Comparison of ENCODE assay signal across 9 cellular contexts in the genomic region with DNA sequence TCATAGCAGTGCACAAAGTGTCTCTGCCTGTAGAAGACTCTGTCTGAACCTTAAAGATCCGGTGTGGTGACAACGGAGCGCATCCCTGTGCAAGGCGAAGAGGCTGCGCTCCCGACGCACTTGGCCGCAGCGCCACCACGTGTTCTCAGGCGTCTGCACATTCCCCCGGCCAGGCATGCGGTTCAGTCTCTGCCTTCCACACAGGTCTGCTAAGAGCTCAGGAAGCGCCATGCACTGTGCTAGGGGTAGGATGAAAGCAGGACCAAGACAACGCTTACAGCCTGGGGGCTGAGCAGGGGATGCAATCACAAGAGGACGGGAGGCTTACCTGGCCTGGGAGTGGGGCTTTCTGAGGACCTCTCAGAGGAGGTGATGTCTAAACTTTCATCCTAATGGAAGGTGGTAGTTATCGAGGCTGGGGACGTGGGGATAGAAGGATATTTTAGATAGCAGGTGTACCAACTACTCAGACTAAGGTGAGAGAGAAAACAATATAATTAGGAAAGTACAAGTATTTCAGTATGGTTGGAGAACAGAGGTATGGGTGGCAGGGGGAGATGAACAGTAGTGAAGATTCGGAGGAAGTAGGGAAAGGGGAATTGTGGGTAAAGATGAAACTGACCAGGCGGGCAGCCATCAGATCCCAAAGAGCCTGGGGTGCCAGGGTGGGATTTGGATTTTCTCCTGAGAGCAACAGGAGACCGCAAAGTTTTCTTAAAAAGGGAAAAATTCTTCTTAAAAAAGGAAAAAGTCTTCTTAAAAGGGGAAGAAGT. TPM values are rescaled to one million over a fixed set of nuclear protein-coding genes. Genes with fewer than 3 reads are reported as not detected.
DNase-seq lines count a peak whose midpoint lies in the region; ATAC-seq and TF ChIP-seq lines count a peak whose summit lies in the region.
"Had no signal": no experiment of that assay in that cellular context is flagged by ENCODE, and none has a peak within 500 bp of the region (broad histone marks: within the 10 kb centered on the region; RNA-seq: fewer than 3 reads in every experiment).

No MANE protein-coding gene starts in this region.

- H2BK120ac ChIP-seq in mesenchymal stem cell (ENCODE audit: low read depth, low read length): no peak overlapping the region

- H3K36me3 Mint-ChIP-seq in activated CD4-positive, alpha-beta memory T cell treated with anti-CD3 and anti-CD28 coated beads, Interleukin-2, amount 10 ng/mL, durations not matched to agents 7 days and 5 days (ENCODE audit: low read depth): peaks cover 2% of the 10 kb centered on the region

- peak overlapping the region; percentile 62 for H3K4me3 Mint-ChIP-seq in activated CD4-positive, alpha-beta memory T cell treated with anti-CD3 and anti-CD28 coated beads, Interleukin-2, amount 10 ng/mL, durations not matched to agents 7 days and 5 days

- H3K27ac Mint-ChIP-seq in activated CD4-positive, alpha-beta memory T cell treated with anti-CD3 and anti-CD28 coated beads, Interleukin-2, amount 10 ng/mL, durations not matched to agents 7 days and 5 days: peak overlapping the region; percentile 64

- no peak overlapping the region for H3K14ac ChIP-seq in mesenchymal stem cell (ENCODE audit: low read length in 2 of 2)

- H3K9me3 ChIP-seq in mesenchymal stem cell (ENCODE audit: control insufficient read depth, low read length): no peaks in the 10 kb centered on the region

- no peak overlapping the region for H4K91ac ChIP-seq in mesenchymal stem cell (ENCODE audit: low read length)

- peaks cover 43% of the 10 kb centered on the region for H3K4me1 Mint-ChIP-seq in activated CD4-positive, alpha-beta memory T cell treated with anti-CD3 and anti-CD28 coated beads, Interleukin-2, amount 10 ng/mL, durations not matched to agents 7 days and 5 days

- peaks cover 4% of the 10 kb centered on the region for H3K4me1 ChIP-seq in mesenchymal stem cell (ENCODE audit: control insufficient read depth, insufficient read depth, low read depth, low read length)

- H2AFZ ChIP-seq in mesenchymal stem cell (ENCODE audit: low read depth, low read length): no peak overlapping the region

- ATAC-seq in HG03469 (IDR thresholded peaks at IDR 0.05; ENCODE audit: unreplicated experiment): no peak

- DNase-seq in GM04504 (ENCODE audit: low read depth): peak; percentile 62
- peak; percentile 61 for DNase-seq in HEK293T (ENCODE audit: extremely low spot score)
- DNase-seq in NCI-H446 treated with DMSO at 0.1 percent for 48 hours (lab: John Stamatoyannopoulos, UW): peak; percentile 20
- DNase-seq in activated CD4-positive, alpha-beta memory T cell treated with anti-CD3 and anti-CD28 coated beads, Interleukin-2, amount 10 ng/mL, durations not matched to agents 7 days and 5 days: peak; percentile 88
- DNase-seq in dorsolateral prefrontal cortex: peak; percentile 19 to 84 (median 78)
- DNase-seq in mesenchymal stem cell: peak; percentile 66
- peak; percentile 61 to 74 for DNase-seq in stimulated activated CD8-positive, alpha-beta memory T cell treated with anti-CD3 and anti-CD28 coated beads, Interleukin-2, amount 100 ng/mL, for 1 hour (ENCODE audit: low read depth in 2 of 2)

- H3K9me3 Mint-ChIP-seq in activated CD4-positive, alpha-beta memory T cell treated with anti-CD3 and anti-CD28 coated beads, Interleukin-2, amount 10 ng/mL, durations not matched to agents 7 days and 5 days: peaks cover 3% of the 10 kb centered on the region

- H4K8ac ChIP-seq in mesenchymal stem cell (ENCODE audit: low read length): no peak overlapping the region

- H3K27me3 Mint-ChIP-seq in activated CD4-positive, alpha-beta memory T cell treated with anti-CD3 and anti-CD28 coated beads, Interleukin-2, amount 10 ng/mL, durations not matched to agents 7 days and 5 days: peaks cover 5% of the 10 kb centered on the region

- WGBS in mesenchymal stem cell: 17% methylated on average over 20 of the region's 21 CpGs

- H3K18ac ChIP-seq in mesenchymal stem cell (ENCODE audit: low read depth in 1 of 2, low read length in 2 of 2): peak overlapping the region in 1 of 2 experiments; percentile 46

- no peak overlapping the region for H2BK5ac ChIP-seq in mesenchymal stem cell (ENCODE audit: low read depth, low read length, poor library complexity, severe bottlenecking)

- intact Hi-C loops in dorsolateral prefrontal cortex (cut with DNase I): loop anchor here in 1 of 2 donors (5.0 to 10.0 kb wide), 3 partner anchors 148 to 838 kb away; no protein-coding TSS in a partner anchor

- CTCF ChIA-PET in HEK293T (lab: Yijun Ruan, JAX): interaction anchor here (0.5 to 1.5 kb wide), 11 partner anchors 9 to 834 kb away, joined by 3 to 5 read pairs (median 3); no protein-coding TSS in a partner anchor
- CTCF ChIA-PET in activated CD4-positive, alpha-beta memory T cell treated with anti-CD3 and anti-CD28 coated beads, Interleukin-2, amount 10 ng/mL, durations not matched to agents 7 days and 5 days (lab: Charles Lee): interaction anchor here (0.5 to 7.8 kb wide), 44 partner anchors 8 to 446 kb away, joined by 3 to 138 read pairs (median 4); a partner anchor contains a TSS

- POLR2A ChIA-PET in HEK293T (lab: Yijun Ruan, JAX): no interaction called here
- POLR2A ChIA-PET in activated CD4-positive, alpha-beta memory T cell treated with anti-CD3 and anti-CD28 coated beads, Interleukin-2, amount 10 ng/mL, durations not matched to agents 7 days and 5 days (lab: Charles Lee): interaction anchor here (0.7 to 1.5 kb wide), 7 partner anchors 43 to 288 kb away, joined by 3 to 7 read pairs (median 4); no protein-coding TSS in a partner anchor

- no peaks in the 10 kb centered on the region for H3K79me1 ChIP-seq in mesenchymal stem cell (replicated peaks; ENCODE audit: low read length, poor library complexity, severe bottlenecking)

- H3K4me3 ChIP-seq in dorsolateral prefrontal cortex: peak overlapping the region in 39 of 59 donors; percentile 2 to 54 (median 32)
- H3K4me3 ChIP-seq in mesenchymal stem cell (ENCODE audit: insufficient read depth in 1 of 2, low read depth in 1 of 2, low read length in 2 of 2): peak overlapping the region in 1 of 2 experiments; percentile 60

- no peak overlapping the region for H3K4me2 ChIP-seq in mesenchymal stem cell (ENCODE audit: low read length, poor library complexity, severe bottlenecking)

- H3K27me3 ChIP-seq in dorsolateral prefrontal cortex (peaks cover 0 to 11% (median 0%) of the 10 kb centered on the region in 45 donors), mesenchymal stem cell (ENCODE audit: control insufficient read depth in 1 of 2, insufficient read depth in 1 of 2, low read length in 2 of 2) (peaks cover 13 to 31% of the 10 kb centered on the region in 2 experiments)

- TF ChIP-seq CTCF in dorsolateral prefrontal cortex (IDR thresholded peaks at IDR 0.05 in 54 of 56, conservative IDR thresholded peaks at IDR 0.05 in 2 of 56; ENCODE audit: low read depth in 1 of 56, partially characterized antibody in 56 of 56): peak; percentile 16 to 88 (median 77)

- H3K4ac ChIP-seq in mesenchymal stem cell (ENCODE audit: low read depth in 1 of 2, low read length in 2 of 2): no peak overlapping the region

- peak overlapping the region; percentile 53 for H3K9ac ChIP-seq in mesenchymal stem cell (ENCODE audit: low read length)

- peak overlapping the region in 1 of 2 experiments; percentile 71 for H2BK12ac ChIP-seq in mesenchymal stem cell (ENCODE audit: low read length in 2 of 2)

- no peak overlapping the region for H2BK15ac ChIP-seq in mesenchymal stem cell (ENCODE audit: low read depth, poor library complexity, severe bottlenecking)

- H3K23ac ChIP-seq in mesenchymal stem cell (ENCODE audit: low read length in 2 of 2): no peak overlapping the region

- H2AK5ac ChIP-seq in mesenchymal stem cell (ENCODE audit: low read length, severe bottlenecking): no peak overlapping the region

- no peak overlapping the region for H3K27ac ChIP-seq in dorsolateral prefrontal cortex
- H3K27ac ChIP-seq in mesenchymal stem cell (ENCODE audit: low read length, poor library complexity, severe bottlenecking): no peak overlapping the region

- H3K36me3 ChIP-seq in mesenchymal stem cell (ENCODE audit: control insufficient read depth in 1 of 2, insufficient read depth in 2 of 2, low read depth in 1 of 2, low read length in 2 of 2): no peaks in the 10 kb centered on the region

TF ChIP-seq in HEK293T, 16 proteins besides CTCF, POLR2A, EP300 and RAD21:
- TF ChIP-seq ELF4 (IDR thresholded peaks at IDR 0.05) (no peak), L3MBTL2 (conservative IDR thresholded peaks at IDR 0.05) (peak; percentile 64; the same call in 1 of the 2 replicates), FOXK2 (IDR thresholded peaks at IDR 0.05) (no peak), BHLHE40 (IDR thresholded peaks at IDR 0.05; ENCODE audit: borderline replicate concordance) (no peak), ARNT (IDR thresholded peaks at IDR 0.05) (no peak), FOXM1 (IDR thresholded peaks at IDR 0.05; ENCODE audit: borderline replicate concordance) (no peak), CTBP1 (IDR thresholded peaks at IDR 0.05; ENCODE audit: borderline replicate concordance) (no peak)

RNA-seq across cellular contexts. Expression of a gene that starts 13.3 kb away (rescaled TPM):
- not detected for total RNA-seq in activated CD4-positive, alpha-beta memory T cell treated with anti-CD3 and anti-CD28 coated beads, Interleukin-2, amount 10 ng/mL, durations not matched to agents 7 days and 5 days
- total RNA-seq in dorsolateral prefrontal cortex: 1 to 10 TPM in 18 of 120 experiments, under 1 TPM in 22, not detected in 80; 0.43 to 2.2 (median 0.97) TPM
- not detected for polyA plus RNA-seq in mesenchymal stem cell (2013, experiment 1 of 2)
- not detected for polyA plus RNA-seq in mesenchymal stem cell (2013, experiment 2 of 2)
- total RNA-seq: mononuclear cell had no signal

Comparison
In these comparisons a context has a peak if more than half of its experiments do, and no peak if none do; other contexts are left out.
1. DNase-seq: peak in every context shown above with its lines; median percentile 88 in activated CD4-positive, alpha-beta memory T cell treated with anti-CD3 and anti-CD28 coated beads, Interleukin-2, amount 10 ng/mL, durations not matched to agents 7 days and 5 days; 78 in dorsolateral prefrontal cortex; 68 in stimulated activated CD8-positive, alpha-beta memory T cell treated with anti-CD3 and anti-CD28 coated beads, Interleukin-2, amount 100 ng/mL, for 1 hour; 66 in mesenchymal stem cell; 62 in GM04504; 61 in HEK293T; 20 in NCI-H446 treated with DMSO at 0.1 percent for 48 hours.